In the genomic region with DNA sequence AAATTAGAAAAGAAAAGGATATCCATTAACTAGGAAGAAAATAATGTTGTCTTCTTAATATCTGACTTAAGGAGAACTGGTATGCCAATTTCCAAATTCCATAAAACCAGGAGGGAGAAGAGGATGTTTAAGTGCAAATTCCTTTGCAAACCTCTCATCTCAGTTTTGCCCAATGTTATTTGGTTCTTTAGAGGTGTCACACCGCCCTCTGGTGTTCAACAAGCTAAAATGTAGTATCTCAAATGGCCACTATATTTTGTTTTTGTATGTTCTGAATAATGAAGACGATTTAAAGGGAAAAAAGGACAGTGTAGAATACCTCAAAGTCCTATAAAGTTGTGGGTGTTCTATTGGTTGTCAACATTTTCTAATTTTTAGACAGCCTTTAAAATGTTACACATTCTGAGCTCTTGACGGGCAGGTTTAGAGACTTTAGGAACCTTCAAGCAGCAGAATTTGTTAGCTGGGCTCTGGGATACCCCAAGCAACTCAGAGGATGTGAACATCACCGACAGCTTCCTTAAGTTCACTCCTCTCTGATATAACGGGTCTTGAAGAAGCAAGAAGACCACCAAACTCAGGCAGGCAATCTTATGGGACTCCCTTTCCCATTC, we compare ENCODE assay signal across 8 cellular contexts.
A peak's percentile ranks its signal among the peaks of the same experiment; 100 is the strongest.
DNase-seq lines count a peak whose midpoint lies in the region; ATAC-seq and TF ChIP-seq lines count a peak whose summit lies in the region.

No MANE protein-coding gene starts in this region.

- H3K9me3 Mint-ChIP-seq in naive B cell = no peaks in the 10 kb centered on the region

- H3K79me2 ChIP-seq in DND-41 (ENCODE audit: insufficient read depth, low read length) = no peaks in the 10 kb centered on the region

- TF ChIP-seq CTCF in DND-41 (IDR thresholded peaks at IDR 0.05; ENCODE audit: borderline replicate concordance, extremely low read depth, low read length, poor library complexity, severe bottlenecking) = peak; percentile 79

- DNase-seq in DND-41 = peak; percentile 58
- peak; percentile 41 for DNase-seq in MV-4-11 (lab: John Stamatoyannopoulos, UW)
- DNase-seq in T follicular helper cell (ENCODE audit: low read depth) = peak; percentile 5
- peak; percentile 31 for DNase-seq in naive B cell

- H3K27ac Mint-ChIP-seq in naive B cell = no peak overlapping the region

- H3K27me3 ChIP-seq in DND-41 (ENCODE audit: insufficient read depth, low read length, poor library complexity) = no peaks in the 10 kb centered on the region

- H3K36me3 Mint-ChIP-seq in naive B cell = no peaks in the 10 kb centered on the region

- H4K20me1 ChIP-seq in DND-41 (ENCODE audit: insufficient read depth, low read length) = no peaks in the 10 kb centered on the region

- H3K4me1 ChIP-seq in DND-41 (ENCODE audit: insufficient read depth, low read length) = no peaks in the 10 kb centered on the region

- peaks cover 10 to 17% (median 14%) of the 10 kb centered on the region in 3 donors for H3K27me3 Mint-ChIP-seq in naive B cell

- no peak overlapping the region for H2AFZ ChIP-seq in DND-41 (ENCODE audit: low read depth, low read length)

- no peak overlapping the region for H3K4me3 Mint-ChIP-seq in naive B cell

- no peak overlapping the region for H3K4me3 ChIP-seq in DND-41 (ENCODE audit: low read depth in 1 of 2, low read length in 2 of 2)

- peak; percentile 70; the same call in 2 of the 3 replicates for ATAC-seq in DND-41 (ENCODE audit: insufficient read depth, low read depth)
- ATAC-seq in GM21529 (IDR thresholded peaks at IDR 0.05; ENCODE audit: unreplicated experiment) = peak; percentile 75
- peak; percentile 57 for ATAC-seq in esophagus mucosa
- no peak for ATAC-seq in naive B cell (ENCODE audit: low read depth in 2 of 2)
- no peak for ATAC-seq in HG03469 (IDR thresholded peaks at IDR 0.05; ENCODE audit: unreplicated experiment)
- no peak for ATAC-seq in HG02763 (IDR thresholded peaks at IDR 0.05; ENCODE audit: unreplicated experiment)

- H3K36me3 ChIP-seq in DND-41 (ENCODE audit: insufficient read depth, low read length) = no peaks in the 10 kb centered on the region

- no peaks in the 10 kb centered on the region for H3K4me1 Mint-ChIP-seq in naive B cell

- no peak overlapping the region for H3K4me2 ChIP-seq in DND-41 (ENCODE audit: insufficient read depth, low read length)

- H3K27ac ChIP-seq in DND-41 (ENCODE audit: low read length) = no peak overlapping the region

- H3K9ac ChIP-seq in DND-41 (ENCODE audit: low read depth, low read length) = no peak overlapping the region

- no peaks in the 10 kb centered on the region for H3K9me3 ChIP-seq in DND-41 (ENCODE audit: insufficient read depth, low read length, severe bottlenecking)

Comparison
In these comparisons a context has a peak if more than half of its experiments do, and no peak if none do; other contexts are left out.
1. ATAC-seq: peak in DND-41 (single experiment), GM21529 (single experiment) and esophagus mucosa (single experiment); none in naive B cell (0 of 2), HG03469 (single experiment) and HG02763 (single experiment).
2. DNase-seq: peak in every context shown above with its lines; median percentile 58 in DND-41; 41 in MV-4-11; 31 in naive B cell; 5 in T follicular helper cell.